ENCODE assay signal across 11 cellular contexts in the genomic region with DNA sequence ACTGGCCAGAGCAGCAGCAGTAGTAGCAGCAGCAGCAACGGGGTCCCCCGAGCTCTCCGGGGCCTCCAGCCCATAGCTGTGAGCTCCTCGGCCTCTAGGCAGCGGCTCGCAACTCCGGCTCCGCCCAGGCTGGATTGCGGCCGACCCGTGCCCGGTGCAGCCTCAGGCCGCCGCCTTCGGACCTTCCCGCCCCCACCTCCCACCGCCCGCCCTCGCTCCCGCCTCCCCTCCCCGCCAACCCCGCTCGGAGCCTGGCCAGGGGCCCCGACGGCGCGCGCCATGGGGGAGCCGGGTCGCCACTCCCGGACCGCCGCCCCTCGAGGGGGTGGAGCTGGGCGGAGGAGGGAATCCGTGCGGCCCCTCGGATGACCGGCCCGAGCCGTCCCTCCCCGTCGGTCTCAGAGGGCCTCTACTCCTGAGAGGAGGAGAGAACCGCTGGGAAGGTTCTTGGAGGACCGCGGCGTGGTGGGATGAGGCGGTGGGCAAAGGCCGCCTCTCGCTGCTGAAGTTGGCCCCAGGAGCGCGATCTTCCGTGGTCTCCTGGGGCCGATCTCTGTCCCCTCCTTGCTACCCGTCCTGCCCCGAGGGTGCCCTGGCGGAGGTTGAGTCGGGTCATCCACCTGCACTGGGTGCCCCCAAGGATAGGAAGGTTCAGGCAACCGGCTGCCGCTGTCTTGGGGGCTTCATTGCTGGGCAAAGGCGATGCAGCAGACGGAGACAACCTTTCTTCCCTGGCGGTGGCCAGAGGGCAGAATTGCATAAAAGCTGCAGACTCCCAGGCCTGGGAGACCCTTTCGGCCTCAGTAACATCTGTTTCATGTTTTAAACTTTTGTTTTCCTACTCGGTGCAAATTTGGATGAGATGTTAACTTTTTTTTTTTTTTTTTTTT. TPM values are rescaled to one million over a fixed set of nuclear protein-coding genes. Genes with fewer than 3 reads are reported as not detected.
DNase-seq lines count a peak whose midpoint lies in the region; ATAC-seq and TF ChIP-seq lines count a peak whose summit lies in the region.
"Had no signal": no experiment of that assay in that cellular context is flagged by ENCODE, and none has a peak within 500 bp of the region (broad histone marks: within the 10 kb centered on the region; RNA-seq: fewer than 3 reads in every experiment).

A gene with protein sequence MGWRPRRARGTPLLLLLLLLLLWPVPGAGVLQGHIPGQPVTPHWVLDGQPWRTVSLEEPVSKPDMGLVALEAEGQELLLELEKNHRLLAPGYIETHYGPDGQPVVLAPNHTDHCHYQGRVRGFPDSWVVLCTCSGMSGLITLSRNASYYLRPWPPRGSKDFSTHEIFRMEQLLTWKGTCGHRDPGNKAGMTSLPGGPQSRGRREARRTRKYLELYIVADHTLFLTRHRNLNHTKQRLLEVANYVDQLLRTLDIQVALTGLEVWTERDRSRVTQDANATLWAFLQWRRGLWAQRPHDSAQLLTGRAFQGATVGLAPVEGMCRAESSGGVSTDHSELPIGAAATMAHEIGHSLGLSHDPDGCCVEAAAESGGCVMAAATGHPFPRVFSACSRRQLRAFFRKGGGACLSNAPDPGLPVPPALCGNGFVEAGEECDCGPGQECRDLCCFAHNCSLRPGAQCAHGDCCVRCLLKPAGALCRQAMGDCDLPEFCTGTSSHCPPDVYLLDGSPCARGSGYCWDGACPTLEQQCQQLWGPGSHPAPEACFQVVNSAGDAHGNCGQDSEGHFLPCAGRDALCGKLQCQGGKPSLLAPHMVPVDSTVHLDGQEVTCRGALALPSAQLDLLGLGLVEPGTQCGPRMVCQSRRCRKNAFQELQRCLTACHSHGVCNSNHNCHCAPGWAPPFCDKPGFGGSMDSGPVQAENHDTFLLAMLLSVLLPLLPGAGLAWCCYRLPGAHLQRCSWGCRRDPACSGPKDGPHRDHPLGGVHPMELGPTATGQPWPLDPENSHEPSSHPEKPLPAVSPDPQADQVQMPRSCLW (minus strand): TSS at position 80 of the 890 bp plus-strand sequence. CDS start 6 bp downstream, at position 74.

- DNase-seq in Right ventricle myocardium inferior (ENCODE audit: missing footprints) (peak; percentile 81), cardiac septum (ENCODE audit: low spot score) (no peak), fibroblast of the conjunctiva (ENCODE audit: low read depth) (peak; percentile 61), NCI-H774 (lab: John Stamatoyannopoulos, UW) (no peak), inferior parietal cortex (ENCODE audit: extremely low spot score) (no peak)
- DNase-seq in central memory CD4-positive, alpha-beta T cell = no peak
- DNase-seq in activated CD4-positive, alpha-beta T cell treated with anti-CD3 and anti-CD28 coated beads, Interleukin-2, amount 50 U/mL, for 4 hours = no peak
- DNase-seq: naive thymus-derived CD4-positive, alpha-beta T cell; SW 1271 had no signal

- peak within 1 kb of the TSS; percentile 41 to 96 (median 85) for H3K27ac Mint-ChIP-seq in nephron
- H3K27ac Mint-ChIP-seq: naive thymus-derived CD4-positive, alpha-beta T cell had no signal

- H3K27me3 Mint-ChIP-seq in nephron (ENCODE audit: low read depth) = peaks cover 21% of the 10 kb centered on the region

- H3K9me3 Mint-ChIP-seq in nephron = no peaks in the 10 kb centered on the region
- H3K9me3 Mint-ChIP-seq: naive thymus-derived CD4-positive, alpha-beta T cell had no signal

- H3K36me3 Mint-ChIP-seq in nephron (ENCODE audit: low read depth) = no peaks in the 10 kb centered on the region
- H3K36me3 Mint-ChIP-seq: CD14-positive monocyte; naive thymus-derived CD4-positive, alpha-beta T cell had no signal

- intact Hi-C loops in Right ventricle myocardium inferior (cut with DNase I) (no loop called here), cardiac septum (cut with DNase I) (no loop called here)

- ATAC-seq in Right ventricle myocardium inferior = peak; percentile 54
- ATAC-seq: naive thymus-derived CD4-positive, alpha-beta T cell had no signal

- H3K4me3 Mint-ChIP-seq in nephron = peak within 1 kb of the TSS; percentile 79 to 88 (median 79)

- TF ChIP-seq CTCF in nephron (IDR thresholded peaks at IDR 0.05; ENCODE audit: unreplicated experiment in 3 of 3) = no peak

- peaks cover 67% of the 10 kb centered on the region for H3K4me1 Mint-ChIP-seq in nephron

RNA-seq across cellular contexts. Expression of the gene that starts here (rescaled TPM):
- total RNA-seq in Right ventricle myocardium inferior = 13.4 TPM
- 3.0 TPM for total RNA-seq in cardiac septum

Comparison
In these comparisons a context has a peak if more than half of its experiments do, and no peak if none do; other contexts are left out.
1. DNase-seq: peak in Right ventricle myocardium inferior (single experiment) and fibroblast of the conjunctiva (single experiment); none in cardiac septum (single experiment), NCI-H774 (single experiment), central memory CD4-positive, alpha-beta T cell (single experiment), inferior parietal cortex (single experiment) and activated CD4-positive, alpha-beta T cell treated with anti-CD3 and anti-CD28 coated beads, Interleukin-2, amount 50 U/mL, for 4 hours (0 of 2).